In the genomic region with DNA sequence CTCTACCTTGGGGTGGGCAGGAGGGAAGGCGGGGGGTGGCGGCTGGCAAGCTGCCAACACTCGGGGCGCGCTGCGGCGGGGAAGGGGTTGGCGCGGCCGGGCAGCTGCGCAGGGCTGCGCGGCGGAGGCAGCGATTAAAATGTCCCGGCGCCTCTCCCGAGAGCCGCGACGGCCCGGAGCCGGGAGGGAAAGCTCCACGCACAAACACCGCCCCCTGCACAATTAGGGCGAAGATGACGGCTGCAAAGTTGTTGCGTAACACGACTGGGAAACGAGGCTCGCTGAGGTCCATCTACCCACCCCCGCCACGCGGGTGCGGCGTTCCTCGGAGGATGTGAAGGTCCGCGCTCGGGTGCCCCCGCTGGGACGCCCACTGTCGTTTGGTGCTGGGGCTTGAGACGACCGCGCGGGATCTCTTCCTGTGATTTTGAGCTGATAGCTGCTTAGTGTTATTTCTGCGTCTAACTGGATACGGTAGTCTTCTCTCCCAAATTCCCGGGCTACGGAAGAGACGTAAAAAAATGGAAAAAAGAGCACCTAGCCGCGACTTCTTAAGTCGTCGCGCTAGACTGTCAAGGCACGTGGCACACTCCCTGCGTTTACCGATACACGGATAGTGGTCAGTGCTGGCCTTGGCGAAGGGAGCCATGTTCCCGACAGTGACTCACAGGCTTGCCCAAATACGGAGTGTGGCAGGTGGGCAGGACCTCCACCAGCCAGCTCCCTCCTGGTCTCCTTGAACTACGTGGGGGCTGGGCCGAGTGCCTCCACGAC, we compare ENCODE assay signal across 8 cellular contexts. TPM values are rescaled to one million over a fixed set of nuclear protein-coding genes. Genes with fewer than 3 reads are reported as not detected.
DNase-seq lines count a peak whose midpoint lies in the region; ATAC-seq and TF ChIP-seq lines count a peak whose summit lies in the region.

No MANE protein-coding gene starts in this region.

- H3K27ac Mint-ChIP-seq in activated naive CD8-positive, alpha-beta T cell: peak overlapping the region; percentile 90

- H3K9me3 ChIP-seq in thoracic aorta: no peaks in the 10 kb centered on the region

- TF ChIP-seq CTCF in thoracic aorta (IDR thresholded peaks at IDR 0.05): no peak

- peaks cover 8% of the 10 kb centered on the region for H3K27me3 Mint-ChIP-seq in activated naive CD8-positive, alpha-beta T cell

- H3K36me3 Mint-ChIP-seq in activated naive CD8-positive, alpha-beta T cell: no peaks in the 10 kb centered on the region

- H3K4me1 ChIP-seq in thoracic aorta (ENCODE audit: control insufficient read depth in 1 of 2, low read depth in 2 of 2): peaks cover 9 to 28% of the 10 kb centered on the region in 2 donors

- peak overlapping the region; percentile 99 to 100 for H3K27ac ChIP-seq in thoracic aorta

- H3K36me3 ChIP-seq in thoracic aorta: no peaks in the 10 kb centered on the region

- no peaks in the 10 kb centered on the region for H3K27me3 ChIP-seq in thoracic aorta (replicated peaks; ENCODE audit: insufficient read depth)

- H3K4me1 Mint-ChIP-seq in activated naive CD8-positive, alpha-beta T cell (ENCODE audit: low read depth): peaks cover 54% of the 10 kb centered on the region

- peak overlapping the region; percentile 98 for H3K4me3 ChIP-seq in thoracic aorta

- H3K9me3 Mint-ChIP-seq in activated naive CD8-positive, alpha-beta T cell (ENCODE audit: low read depth): no peaks in the 10 kb centered on the region

- H3K4me3 Mint-ChIP-seq in activated naive CD8-positive, alpha-beta T cell: peak overlapping the region; percentile 90

- ATAC-seq in HG03175 (IDR thresholded peaks at IDR 0.05; ENCODE audit: unreplicated experiment) (peak; percentile 5), thoracic aorta (ENCODE audit: insufficient number of reproducible peaks, low FRiP score, low read depth) (peak; percentile 70)

- peak; percentile 28 for DNase-seq in NCI-H2029 (lab: John Stamatoyannopoulos, UW)
- DNase-seq in NCI-H2029 treated with DMSO at 0.1 percent for 48 hours (lab: John Stamatoyannopoulos, UW): no peak
- peak; percentile 22 for DNase-seq in SHP77 treated with DMSO at 0.1 percent for 48 hours (lab: John Stamatoyannopoulos, UW)
- DNase-seq in glomerular visceral epithelial cell (ENCODE audit: extremely low spot score): peak; percentile 57
- peak in 52 of 56 donors; percentile 17 to 81 (median 58) for DNase-seq in nucleus accumbens (lab: John Stamatoyannopoulos, UW)
- DNase-seq in thoracic aorta (ENCODE audit: low spot score): peak; percentile 73

RNA-seq across cellular contexts. Expression of gene NFIL3, which starts 1.0 kb away (rescaled TPM):
- 10 to 100 TPM; 24.6 to 57.8 TPM for total RNA-seq in thoracic aorta
